Comparison of ENCODE assay signal across 8 cellular contexts in genomic region chr7:73623798-73624668, GRCh38. TPM values are rescaled to one million over a fixed set of nuclear protein-coding genes. Genes with fewer than 3 reads are reported as not detected.
DNase-seq lines count a peak whose midpoint lies in the region; ATAC-seq and TF ChIP-seq lines count a peak whose summit lies in the region.

Gene MLXIPL (minus strand): TSS chr7:73624522. CDS start chr7:73624492, 30 bp downstream.

- DNase-seq in DMS153 (lab: John Stamatoyannopoulos, UW) (peak; percentile 71), NCI-H146 treated with DMSO at 0.1 percent for 48 hours (lab: John Stamatoyannopoulos, UW; ENCODE audit: unreplicated experiment) (peak; percentile 82), chondrocyte (ENCODE audit: low spot score) (no peak), kidney epithelial cell (ENCODE audit: low read depth) (no peak)
- DNase-seq in activated CD4-positive, alpha-beta T cell treated with anti-CD3 and anti-CD28 coated beads for 4 hours = peak; percentile 45 to 56
- peak; percentile 60 for DNase-seq in stimulated activated CD4-positive, alpha-beta T cell treated with anti-CD3 and anti-CD28 coated beads, Interleukin-12 subunit alpha, Interleukin-12 subunit beta, amount 100 ng/mL, for 4 hours

- ATAC-seq in HG03095 (IDR thresholded peaks at IDR 0.05; ENCODE audit: unreplicated experiment) = no peak
- no peak for ATAC-seq in GM19324 (IDR thresholded peaks at IDR 0.05; ENCODE audit: low FRiP score, unreplicated experiment)

- H3K27me3 Mint-ChIP-seq in chondrocyte (ENCODE audit: low read depth) = peaks cover 28% of the 10 kb centered on the region

- no peaks in the 10 kb centered on the region for H3K36me3 ChIP-seq in kidney epithelial cell (ENCODE audit: control insufficient read depth, insufficient read depth, low read length)

- H3K9me3 Mint-ChIP-seq in chondrocyte (ENCODE audit: low read depth) = no peaks in the 10 kb centered on the region

- peak within 1 kb of the TSS; percentile 42 for H3K4me3 Mint-ChIP-seq in chondrocyte (ENCODE audit: unreplicated experiment)

- no peaks in the 10 kb centered on the region for H3K36me3 Mint-ChIP-seq in chondrocyte (ENCODE audit: low read depth)

- TF ChIP-seq CTCF in chondrocyte (IDR thresholded peaks at IDR 0.05) = no peak
- no peak for TF ChIP-seq CTCF in kidney epithelial cell (IDR thresholded peaks at IDR 0.05; ENCODE audit: insufficient read depth, low read length, poor library complexity, severe bottlenecking)

- H3K27ac Mint-ChIP-seq in chondrocyte (ENCODE audit: unreplicated experiment) = no peak within 1 kb of the TSS

- H3K27me3 ChIP-seq in kidney epithelial cell (ENCODE audit: control insufficient read depth, insufficient read depth, low read length) = peaks cover 50% of the 10 kb centered on the region

- H3K4me1 Mint-ChIP-seq in chondrocyte (ENCODE audit: low read depth) = peaks cover 5% of the 10 kb centered on the region

- peak within 1 kb of the TSS; percentile 41 for H3K4me3 ChIP-seq in kidney epithelial cell (ENCODE audit: low read depth, low read length)

RNA-seq across cellular contexts. Expression of gene MLXIPL, which starts in this region (rescaled TPM):
- total RNA-seq in chondrocyte (not detected in 3 replicates), kidney epithelial cell (0.04 and 0.14 TPM in 2 replicates)

Comparison
In these comparisons a context has a peak if more than half of its experiments do, and no peak if none do; other contexts are left out.
1. DNase-seq: peak in DMS153 (single experiment), NCI-H146 treated with DMSO at 0.1 percent for 48 hours (single experiment), activated CD4-positive, alpha-beta T cell treated with anti-CD3 and anti-CD28 coated beads for 4 hours (2 of 2) and stimulated activated CD4-positive, alpha-beta T cell treated with anti-CD3 and anti-CD28 coated beads, Interleukin-12 subunit alpha, Interleukin-12 subunit beta, amount 100 ng/mL, for 4 hours (single experiment); none in chondrocyte (single experiment) and kidney epithelial cell (single experiment).